ENCODE assay signal across 8 cellular contexts in genomic region chr14:35254034-35254622, GRCh38. TPM values are rescaled to one million over a fixed set of nuclear protein-coding genes. Genes with fewer than 3 reads are reported as not detected.
DNase-seq lines count a peak whose midpoint lies in the region; ATAC-seq and TF ChIP-seq lines count a peak whose summit lies in the region.
"Not testable (repeated sequence)": the region's sequence is repeated elsewhere in the genome, so short reads cannot be mapped to it uniquely, and the experiment has no call there.

No MANE protein-coding gene starts in this region.

- peak overlapping the region in 4 of 7 donors; percentile 2 to 52 (median 28) for H3K27ac Mint-ChIP-seq in CD14-positive monocyte
- H3K27ac Mint-ChIP-seq in activated CD4-positive, alpha-beta memory T cell treated with anti-CD3 and anti-CD28 coated beads for 36 hours: peak overlapping the region; percentile 52
- peak overlapping the region; percentile 56 for H3K27ac Mint-ChIP-seq in activated T-helper 17 cell treated with anti-CD3 and anti-CD28 coated beads, Interleukin-2, amount 50 U/mL, for 72 hours
- peak overlapping the region; percentile 62 for H3K27ac Mint-ChIP-seq in dendritic cell treated with granulocyte-macrophage colony-stimulating factor and Interleukin-4, amounts not matched to agents 40 ng/mL and 50 ng/mL, for 4 days
- peak overlapping the region in 6 of 10 donors; percentile 1 to 64 (median 21) for H3K27ac Mint-ChIP-seq in naive thymus-derived CD8-positive, alpha-beta T cell
- peak overlapping the region; percentile 4 for H3K27ac Mint-ChIP-seq in stimulated activated memory B cell treated with anti-CD40 and anti-IgM and Interleukin-4, amounts not matched to agents 10 μg/mL and 1 μg/mL and 100 μg/mL, for 72 hours

- H3K9me3 Mint-ChIP-seq in CD14-positive monocyte; activated CD4-positive, alpha-beta memory T cell treated with anti-CD3 and anti-CD28 coated beads for 36 hours; activated T-helper 17 cell treated with anti-CD3 and anti-CD28 coated beads, Interleukin-2, amount 50 U/mL, for 72 hours; dendritic cell treated with granulocyte-macrophage colony-stimulating factor and Interleukin-4, amounts not matched to agents 40 ng/mL and 50 ng/mL, for 4 days; naive thymus-derived CD8-positive, alpha-beta T cell; stimulated activated memory B cell treated with anti-CD40 and anti-IgM and Interleukin-4, amounts not matched to agents 10 μg/mL and 1 μg/mL and 100 μg/mL, for 72 hours: not testable (repeated sequence)

- not testable (repeated sequence) for H3K4me1 Mint-ChIP-seq in CD14-positive monocyte
- peaks cover 30% of the 10 kb centered on the region for H3K4me1 Mint-ChIP-seq in activated CD4-positive, alpha-beta memory T cell treated with anti-CD3 and anti-CD28 coated beads for 36 hours (ENCODE audit: low read depth)
- H3K4me1 Mint-ChIP-seq in activated T-helper 17 cell treated with anti-CD3 and anti-CD28 coated beads, Interleukin-2, amount 50 U/mL, for 72 hours: peaks cover 22% of the 10 kb centered on the region
- H3K4me1 Mint-ChIP-seq in dendritic cell treated with granulocyte-macrophage colony-stimulating factor and Interleukin-4, amounts not matched to agents 40 ng/mL and 50 ng/mL, for 4 days (ENCODE audit: low read depth): peaks cover 45% of the 10 kb centered on the region
- peaks cover 13 to 24% (median 15%) of the 10 kb centered on the region in 4 donors for H3K4me1 Mint-ChIP-seq in naive thymus-derived CD8-positive, alpha-beta T cell
- peaks cover 27% of the 10 kb centered on the region for H3K4me1 Mint-ChIP-seq in stimulated activated memory B cell treated with anti-CD40 and anti-IgM and Interleukin-4, amounts not matched to agents 10 μg/mL and 1 μg/mL and 100 μg/mL, for 72 hours

- H3K27ac ChIP-seq in HEK293 (ENCODE audit: extremely low read depth, low read depth, low read length): not testable (repeated sequence)

- not testable (repeated sequence) for H3K36me3 ChIP-seq in HEK293 (ENCODE audit: control insufficient read depth in 2 of 2, insufficient read depth in 1 of 2, low read length in 2 of 2)

- CTCF ChIA-PET in HEK293 (lab: Yijun Ruan, JAX): interaction anchor here (0.5 to 0.7 kb wide), 3 partner anchors 17 to 51 kb away, joined by 3 to 4 read pairs (median 3); no protein-coding TSS in a partner anchor
- CTCF ChIA-PET in activated CD4-positive, alpha-beta memory T cell treated with anti-CD3 and anti-CD28 coated beads for 36 hours (lab: Charles Lee): interaction anchor here (0.5 to 1.2 kb wide), 2 partner anchors 19 to 84 kb away, joined by 4 read pairs; no protein-coding TSS in a partner anchor

- not testable (repeated sequence) for H3K9me3 ChIP-seq in HEK293 (ENCODE audit: control insufficient read depth, insufficient read depth, low read depth, low read length)

- H3K27me3 Mint-ChIP-seq in CD14-positive monocyte (ENCODE audit: low read depth in 3 of 3); activated CD4-positive, alpha-beta memory T cell treated with anti-CD3 and anti-CD28 coated beads for 36 hours; activated T-helper 17 cell treated with anti-CD3 and anti-CD28 coated beads, Interleukin-2, amount 50 U/mL, for 72 hours; dendritic cell treated with granulocyte-macrophage colony-stimulating factor and Interleukin-4, amounts not matched to agents 40 ng/mL and 50 ng/mL, for 4 days; naive thymus-derived CD8-positive, alpha-beta T cell; stimulated activated memory B cell treated with anti-CD40 and anti-IgM and Interleukin-4, amounts not matched to agents 10 μg/mL and 1 μg/mL and 100 μg/mL, for 72 hours: not testable (repeated sequence)

- not testable (repeated sequence) for DNase-seq in CD14-positive monocyte (ENCODE audit: low spot score); activated CD4-positive, alpha-beta memory T cell treated with anti-CD3 and anti-CD28 coated beads for 36 hours; naive thymus-derived CD8-positive, alpha-beta T cell
- peak; percentile 24 for DNase-seq in amniotic epithelial cell (ENCODE audit: low read depth)

- H3K4me3 ChIP-seq in HEK293 (ENCODE audit: low read depth, low read length): not testable (repeated sequence)

- intact Hi-C loops in CD14-positive monocyte (cut with micrococcal nuclease); activated CD4-positive, alpha-beta memory T cell treated with anti-CD3 and anti-CD28 coated beads for 36 hours (cut with micrococcal nuclease): not testable (repeated sequence)
- intact Hi-C loops in dendritic cell treated with granulocyte-macrophage colony-stimulating factor and Interleukin-4, amounts not matched to agents 40 ng/mL and 50 ng/mL, for 4 days (cut with micrococcal nuclease): loop anchor here (5.0 kb wide), 1 partner anchor 33 kb away; no protein-coding TSS in a partner anchor

- POLR2A ChIA-PET in HEK293 (lab: Yijun Ruan, JAX): not testable (repeated sequence)
- POLR2A ChIA-PET in activated CD4-positive, alpha-beta memory T cell treated with anti-CD3 and anti-CD28 coated beads for 36 hours (lab: Charles Lee): interaction anchor here (0.7 kb wide), 2 partner anchors 150 to 271 kb away, joined by 3 read pairs; partner anchors contain the start of genes NFKBIA and SRP54
- POLR2A ChIA-PET in naive thymus-derived CD8-positive, alpha-beta T cell (lab: Charles Lee): interaction anchor here (0.7 kb wide), 1 partner anchor 133 kb away, joined by 3 read pairs; no protein-coding TSS in a partner anchor

- not testable (repeated sequence) for TF ChIP-seq CTCF in CD14-positive monocyte (IDR thresholded peaks at IDR 0.05); HEK293 (tag by site-specific recombination; IDR thresholded peaks at IDR 0.05)

- not testable (repeated sequence) for H3K4me1 ChIP-seq in HEK293 (ENCODE audit: control insufficient read depth, insufficient read depth, low read length)

- H3K4me3 Mint-ChIP-seq in CD14-positive monocyte; activated CD4-positive, alpha-beta memory T cell treated with anti-CD3 and anti-CD28 coated beads for 36 hours; dendritic cell treated with granulocyte-macrophage colony-stimulating factor and Interleukin-4, amounts not matched to agents 40 ng/mL and 50 ng/mL, for 4 days; naive thymus-derived CD8-positive, alpha-beta T cell; stimulated activated memory B cell treated with anti-CD40 and anti-IgM and Interleukin-4, amounts not matched to agents 10 μg/mL and 1 μg/mL and 100 μg/mL, for 72 hours: not testable (repeated sequence)
- peak overlapping the region; percentile 36 for H3K4me3 Mint-ChIP-seq in activated T-helper 17 cell treated with anti-CD3 and anti-CD28 coated beads, Interleukin-2, amount 50 U/mL, for 72 hours

- peaks cover 19 to 20% of the 10 kb centered on the region in 2 donors for H3K36me3 Mint-ChIP-seq in CD14-positive monocyte
- H3K36me3 Mint-ChIP-seq in activated CD4-positive, alpha-beta memory T cell treated with anti-CD3 and anti-CD28 coated beads for 36 hours; activated T-helper 17 cell treated with anti-CD3 and anti-CD28 coated beads, Interleukin-2, amount 50 U/mL, for 72 hours (ENCODE audit: low read depth): not testable (repeated sequence)
- H3K36me3 Mint-ChIP-seq in dendritic cell treated with granulocyte-macrophage colony-stimulating factor and Interleukin-4, amounts not matched to agents 40 ng/mL and 50 ng/mL, for 4 days (ENCODE audit: low read depth): peaks cover 11% of the 10 kb centered on the region
- peaks cover 0 to 32% (median 9%) of the 10 kb centered on the region in 3 donors for H3K36me3 Mint-ChIP-seq in naive thymus-derived CD8-positive, alpha-beta T cell
- peaks cover 18% of the 10 kb centered on the region for H3K36me3 Mint-ChIP-seq in stimulated activated memory B cell treated with anti-CD40 and anti-IgM and Interleukin-4, amounts not matched to agents 10 μg/mL and 1 μg/mL and 100 μg/mL, for 72 hours

- not testable (repeated sequence) for ATAC-seq in activated T-helper 17 cell treated with anti-CD3 and anti-CD28 coated beads, Interleukin-2, amount 50 U/mL, for 72 hours (replicated peaks); naive thymus-derived CD8-positive, alpha-beta T cell; stimulated activated memory B cell treated with anti-CD40 and anti-IgM and Interleukin-4, amounts not matched to agents 10 μg/mL and 1 μg/mL and 100 μg/mL, for 72 hours

TF ChIP-seq in HEK293, 187 proteins besides CTCF, POLR2A, EP300 and RAD21:
- TF ChIP-seq EGR2 (tag by site-specific recombination; IDR thresholded peaks at IDR 0.05; ENCODE audit: low read depth) (0 out of 2 replicates have a peak, but pooled peaks have one; percentile 19), ZNF677 (tag by site-specific recombination; IDR thresholded peaks at IDR 0.05) (peak; percentile 92)

RNA-seq across cellular contexts. Expression of gene PSMA6, which starts 38.1 kb away (rescaled TPM):
- 100 to 1,000 TPM; 480 to 572 TPM for polyA plus RNA-seq in CD14-positive monocyte
- total RNA-seq in activated CD4-positive, alpha-beta memory T cell treated with anti-CD3 and anti-CD28 coated beads for 36 hours: 100 to 1,000 TPM; 407 to 425 TPM
- total RNA-seq in activated T-helper 17 cell treated with anti-CD3 and anti-CD28 coated beads, Interleukin-2, amount 50 U/mL, for 72 hours: 100 to 1,000 TPM; 295 to 386 TPM
- total RNA-seq in naive thymus-derived CD8-positive, alpha-beta T cell: 100 to 1,000 TPM; 104 to 126 TPM
- polyA plus RNA-seq in naive thymus-derived CD8-positive, alpha-beta T cell: 100 to 1,000 TPM; 256 to 378 (median 273) TPM

Comparison
In these comparisons a context has a peak if more than half of its experiments do, and no peak if none do; other contexts are left out.
1. H3K27ac Mint-ChIP-seq: peak in every context shown above with its lines; median percentile 62 in dendritic cell treated with granulocyte-macrophage colony-stimulating factor and Interleukin-4, amounts not matched to agents 40 ng/mL and 50 ng/mL, for 4 days; 56 in activated T-helper 17 cell treated with anti-CD3 and anti-CD28 coated beads, Interleukin-2, amount 50 U/mL, for 72 hours; 52 in activated CD4-positive, alpha-beta memory T cell treated with anti-CD3 and anti-CD28 coated beads for 36 hours; 28 in CD14-positive monocyte; 21 in naive thymus-derived CD8-positive, alpha-beta T cell; 4 in stimulated activated memory B cell treated with anti-CD40 and anti-IgM and Interleukin-4, amounts not matched to agents 10 μg/mL and 1 μg/mL and 100 μg/mL, for 72 hours.